ENCODE assay signal across 1 cellular context in genomic region chr18:32805354-32805753, GRCh38.
TF ChIP-seq lines count a peak whose summit lies in the region.

No MANE protein-coding gene starts in this region.

TF ChIP-seq in HepG2, 621 proteins besides CTCF, POLR2A, EP300 and RAD21:
- no peak for TF ChIP-seq ZNF691 (CRISPR knock-in tag; IDR thresholded peaks at IDR 0.05; ENCODE audit: borderline replicate concordance, low read depth)
- TF ChIP-seq ERF (CRISPR knock-in tag; IDR thresholded peaks at IDR 0.05), result no peak
- no peak for TF ChIP-seq FOXA1 (IDR thresholded peaks at IDR 0.05)
- no peak for TF ChIP-seq FOXA1 (CRISPR knock-in tag; IDR thresholded peaks at IDR 0.05)
- TF ChIP-seq ZNF280D (CRISPR knock-in tag; IDR thresholded peaks at IDR 0.05), result 0 out of 2 replicates have a peak, but pooled peaks have one; percentile 48
- no peak for TF ChIP-seq THYN1 (CRISPR knock-in tag; IDR thresholded peaks at IDR 0.05; ENCODE audit: borderline replicate concordance, low read depth)
- TF ChIP-seq TOE1 (CRISPR knock-in tag; IDR thresholded peaks at IDR 0.05), result no peak
- no peak for TF ChIP-seq MTA3 (CRISPR knock-in tag; IDR thresholded peaks at IDR 0.05)
- no peak for TF ChIP-seq PRDM4 (CRISPR knock-in tag; IDR thresholded peaks at IDR 0.05; ENCODE audit: borderline replicate concordance)
- no peak for TF ChIP-seq TEAD3 (CRISPR knock-in tag; optimal IDR thresholded peaks at IDR 0.05; ENCODE audit: borderline replicate concordance)
- TF ChIP-seq KAT7 (CRISPR knock-in tag; IDR thresholded peaks at IDR 0.05; ENCODE audit: borderline replicate concordance), result no peak
- no peak for TF ChIP-seq TAF1 (CRISPR knock-in tag; IDR thresholded peaks at IDR 0.05)
- 0 out of 2 replicates have a peak, but pooled peaks have one; percentile 19 for TF ChIP-seq TEF (CRISPR knock-in tag; IDR thresholded peaks at IDR 0.05)
- no peak for TF ChIP-seq IRF2 (CRISPR knock-in tag; IDR thresholded peaks at IDR 0.05)
- TF ChIP-seq ATF5 (CRISPR knock-in tag; IDR thresholded peaks at IDR 0.05; ENCODE audit: low read depth), result no peak
- TF ChIP-seq MAFK (conservative IDR thresholded peaks at IDR 0.05 in 1 of 2, IDR thresholded peaks at IDR 0.05 in 1 of 2; ENCODE audit: low read length in 2 of 2), result no peak
- peak; percentile 96 for TF ChIP-seq ZNF460 (CRISPR knock-in tag; IDR thresholded peaks at IDR 0.05; ENCODE audit: borderline replicate concordance)
- TF ChIP-seq KDM1A (CRISPR knock-in tag; IDR thresholded peaks at IDR 0.05), result 0 out of 2 replicates have a peak, but pooled peaks have one; percentile 32
- TF ChIP-seq POGZ (CRISPR knock-in tag; IDR thresholded peaks at IDR 0.05), result peak; percentile 30; the same call in 1 of the 2 replicates
- no peak for TF ChIP-seq ZNF441 (CRISPR knock-in tag; IDR thresholded peaks at IDR 0.05; ENCODE audit: borderline replicate concordance)
- peak; percentile 52; the same call in 1 of the 2 replicates for TF ChIP-seq ZMYM3 (CRISPR knock-in tag; IDR thresholded peaks at IDR 0.05)
TF ChIP-seq in HepG2: peak in this region for 6.
